In genomic region chr10:27989357-27989756, GRCh38 we compare ENCODE assay signal across 9 cellular contexts. TPM values are rescaled to one million over a fixed set of nuclear protein-coding genes. Genes with fewer than 3 reads are reported as not detected.
"Had no signal": no experiment of that assay in that cellular context is flagged by ENCODE, and none has a peak within 500 bp of the region (broad histone marks: within the 10 kb centered on the region; RNA-seq: fewer than 3 reads in every experiment).

No MANE protein-coding gene starts in this region.

RNA-seq across cellular contexts. Expression of gene ODAD2, which starts 9.5 kb away (rescaled TPM):
- total RNA-seq: activated CD4-positive, alpha-beta memory T cell treated with anti-CD3 and anti-CD28 coated beads, Interleukin-2, amount 10 ng/mL, durations not matched to agents 7 days and 5 days; activated CD4-positive, alpha-beta T cell treated with anti-CD3 and anti-CD28 coated beads, Interleukin-2, amount 10 ng/mL, durations not matched to agents 7 days and 5 days; activated CD8-positive, alpha-beta memory T cell treated with anti-CD3 and anti-CD28 coated beads, Interleukin-2, amount 10 ng/mL, durations not matched to agents 7 days and 5 days; activated CD8-positive, alpha-beta T cell treated with anti-CD3 and anti-CD28 coated beads, Interleukin-2, amount 10 ng/mL, durations not matched to agents 7 days and 5 days; activated naive CD8-positive, alpha-beta T cell treated with anti-CD3 and anti-CD28 coated beads, Interleukin-2, amount 10 ng/mL, durations not matched to agents 7 days and 5 days; activated T-helper 2 cell treated with anti-CD3 and anti-CD28 coated beads, Interferon-gamma antibody, Interleukin-2, Interleukin-4, amounts not matched to agents 10 μg/mL and 5 μg/mL and 100 μg/mL, durations not matched to agents 14 hours and 24 hours and 36 hours; ascending aorta; bronchial epithelial cell; T-helper 1 cell treated with Interleukin-12 subunit alpha and Interleukin-12 subunit beta and Interleukin-4 antibody, amounts not matched to agents 30 ng/mL and 1 ng/mL, for 36 hours had no signal
